In genomic region chr2:136860443-136860958, GRCh38 we compare ENCODE assay signal across 9 cellular contexts.
"Had no signal": no experiment of that assay in that cellular context is flagged by ENCODE, and none has a peak within 500 bp of the region (broad histone marks: within the 10 kb centered on the region; RNA-seq: fewer than 3 reads in every experiment).

No MANE protein-coding gene starts in this region.

- H3K36me3 ChIP-seq: HAP-1 had no signal

- DNase-seq: GM23248, GOT3, H7, HFFc6, IMR-90 had no signal

- H3K27ac Mint-ChIP-seq: HFFc6 had no signal

- H3K4me1 ChIP-seq: HAP-1 had no signal

- H3K27ac ChIP-seq: GM23248, HL-60 had no signal

- H3K9ac ChIP-seq: GM23248 had no signal

- FAIRE-seq: K562 had no signal

- ATAC-seq: HCT116, K562 had no signal

- H3K4me3 ChIP-seq: GM23248, HAP-1, K562 had no signal

- H3K4me3 Mint-ChIP-seq: HFFc6 had no signal

- H3K9me3 ChIP-seq: HAP-1 had no signal

- H2AFZ ChIP-seq: GM23248 had no signal
